In the genomic region with DNA sequence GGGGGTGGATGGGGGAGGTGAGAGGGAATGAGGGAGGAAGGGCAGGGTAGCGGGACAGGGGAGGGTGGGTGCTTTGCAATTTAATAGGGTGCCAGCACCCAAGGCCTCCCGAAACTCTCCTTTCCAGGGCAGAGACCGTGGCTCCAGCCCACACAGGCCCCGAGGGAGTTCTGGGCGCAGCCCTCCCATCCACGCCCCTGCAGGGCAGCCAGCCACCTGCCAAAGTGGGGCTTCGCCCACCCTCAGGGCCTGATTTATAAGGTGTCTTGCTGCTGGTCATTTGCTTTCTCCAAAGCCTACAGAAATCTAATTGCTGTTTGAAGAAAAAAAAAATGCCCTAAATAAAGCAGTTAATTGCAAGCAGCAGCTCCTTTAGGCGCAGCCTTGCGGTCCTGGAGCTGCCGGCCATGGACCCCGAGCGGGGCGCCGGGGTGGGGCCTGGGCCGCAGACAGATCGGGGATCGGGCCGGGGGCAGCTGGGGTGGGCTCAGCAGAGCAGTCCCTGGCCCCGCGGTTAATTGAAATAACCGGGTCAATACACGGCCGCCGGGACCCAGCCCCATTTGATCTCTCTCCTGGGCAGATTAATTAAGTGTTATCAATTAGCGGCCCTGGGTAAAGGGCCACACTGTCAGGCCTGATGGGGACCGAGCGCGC, we compare ENCODE assay signal across 1 cellular context.
TF ChIP-seq lines count a peak whose summit lies in the region.

No MANE protein-coding gene starts in this region.

TF ChIP-seq in GM23338, 12 proteins besides CTCF, POLR2A, EP300 and RAD21 (continued from another document):
- TF ChIP-seq, protein P1, sequence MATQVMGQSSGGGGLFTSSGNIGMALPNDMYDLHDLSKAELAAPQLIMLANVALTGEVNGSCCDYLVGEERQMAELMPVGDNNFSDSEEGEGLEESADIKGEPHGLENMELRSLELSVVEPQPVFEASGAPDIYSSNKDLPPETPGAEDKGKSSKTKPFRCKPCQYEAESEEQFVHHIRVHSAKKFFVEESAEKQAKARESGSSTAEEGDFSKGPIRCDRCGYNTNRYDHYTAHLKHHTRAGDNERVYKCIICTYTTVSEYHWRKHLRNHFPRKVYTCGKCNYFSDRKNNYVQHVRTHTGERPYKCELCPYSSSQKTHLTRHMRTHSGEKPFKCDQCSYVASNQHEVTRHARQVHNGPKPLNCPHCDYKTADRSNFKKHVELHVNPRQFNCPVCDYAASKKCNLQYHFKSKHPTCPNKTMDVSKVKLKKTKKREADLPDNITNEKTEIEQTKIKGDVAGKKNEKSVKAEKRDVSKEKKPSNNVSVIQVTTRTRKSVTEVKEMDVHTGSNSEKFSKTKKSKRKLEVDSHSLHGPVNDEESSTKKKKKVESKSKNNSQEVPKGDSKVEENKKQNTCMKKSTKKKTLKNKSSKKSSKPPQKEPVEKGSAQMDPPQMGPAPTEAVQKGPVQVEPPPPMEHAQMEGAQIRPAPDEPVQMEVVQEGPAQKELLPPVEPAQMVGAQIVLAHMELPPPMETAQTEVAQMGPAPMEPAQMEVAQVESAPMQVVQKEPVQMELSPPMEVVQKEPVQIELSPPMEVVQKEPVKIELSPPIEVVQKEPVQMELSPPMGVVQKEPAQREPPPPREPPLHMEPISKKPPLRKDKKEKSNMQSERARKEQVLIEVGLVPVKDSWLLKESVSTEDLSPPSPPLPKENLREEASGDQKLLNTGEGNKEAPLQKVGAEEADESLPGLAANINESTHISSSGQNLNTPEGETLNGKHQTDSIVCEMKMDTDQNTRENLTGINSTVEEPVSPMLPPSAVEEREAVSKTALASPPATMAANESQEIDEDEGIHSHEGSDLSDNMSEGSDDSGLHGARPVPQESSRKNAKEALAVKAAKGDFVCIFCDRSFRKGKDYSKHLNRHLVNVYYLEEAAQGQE (IDR thresholded peaks at IDR 0.05; ENCODE audit: unreplicated experiment) = no peak
- TF ChIP-seq ETS1 (IDR thresholded peaks at IDR 0.05) = no peak
- no peak for TF ChIP-seq EZH2phosphoT487 (IDR thresholded peaks at IDR 0.05; ENCODE audit: unreplicated experiment)
- no peak for TF ChIP-seq ZNF462 (CRISPR knock-in tag; IDR thresholded peaks at IDR 0.05)
- TF ChIP-seq NANOG (IDR thresholded peaks at IDR 0.05; ENCODE audit: borderline replicate concordance) = no peak
- TF ChIP-seq POLR2AphosphoS5 (IDR thresholded peaks at IDR 0.05; ENCODE audit: low read depth) = no peak
